15 cellular contexts compared by ENCODE assay signal in the genomic region with DNA sequence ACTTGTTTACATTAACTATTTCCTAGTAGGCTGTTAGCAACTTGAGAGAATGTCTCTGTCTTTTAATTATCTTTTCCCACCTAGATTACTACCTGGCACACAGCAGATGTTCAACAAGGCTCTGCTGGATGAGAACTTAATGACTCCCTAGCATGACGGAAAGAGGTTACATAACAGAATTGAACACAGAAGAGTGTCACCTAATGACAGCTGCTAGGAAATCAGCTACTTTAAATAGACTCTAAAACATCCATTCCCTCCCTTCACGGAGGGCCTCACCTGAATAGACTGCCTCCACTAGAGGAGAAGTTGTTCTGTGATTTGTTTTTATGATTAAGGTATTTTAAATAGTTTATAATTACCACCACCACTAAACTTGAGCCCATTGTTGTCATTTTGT.
"Had no signal": no experiment of that assay in that cellular context is flagged by ENCODE, and none has a peak within 500 bp of the region (broad histone marks: within the 10 kb centered on the region; RNA-seq: fewer than 3 reads in every experiment).

No MANE protein-coding gene starts in this region.

- ATAC-seq: activated CD4-positive, CD25-positive, alpha-beta regulatory T cell treated with anti-CD3 and anti-CD28 coated beads, Interleukin-2, amount 50 U/mL, for 24 hours; activated naive CD4-positive, alpha-beta T cell treated with anti-CD3 and anti-CD28 coated beads, Interleukin-2, amount 50 U/mL, for 72 hours; activated T-cell treated with anti-CD3 and anti-CD28 coated beads, Interleukin-2, amount 50 U/mL, for 4 hours; effector memory CD8-positive, alpha-beta T cell; gastroesophageal sphincter; left lobe of liver; naive thymus-derived CD8-positive, alpha-beta T cell; right cardiac atrium had no signal

- DNase-seq: activated CD4-positive, alpha-beta T cell treated with anti-CD3 and anti-CD28 coated beads, Interleukin-2, amount 50 U/mL, for 4 hours; activated effector memory CD4-positive, alpha-beta T cell treated with anti-CD3 and anti-CD28 coated beads, Interleukin-2, amount 50 U/mL, for 16 hours; activated T-cell treated with anti-CD3 and anti-CD28 coated beads, Interleukin-2, amount 50 U/mL, for 4 hours; amniotic stem cell; effector memory CD8-positive, alpha-beta T cell; islet precursor cell; mammary epithelial cell; naive thymus-derived CD8-positive, alpha-beta T cell; right cardiac atrium; small intestine; stomach had no signal
